ENCODE assay signal across 1 cellular context in genomic region chr2:179580378-179581146, GRCh38.
A peak's percentile ranks its signal among the peaks of the same experiment; 100 is the strongest.
TF ChIP-seq lines count a peak whose summit lies in the region.

No MANE protein-coding gene starts in this region.

TF ChIP-seq in HepG2, 621 proteins besides CTCF, POLR2A, EP300 and RAD21 (continued from another document and continues in another):
- no peak for TF ChIP-seq ZNF3 (CRISPR knock-in tag; IDR thresholded peaks at IDR 0.05)
- TF ChIP-seq NRL (CRISPR knock-in tag; IDR thresholded peaks at IDR 0.05; ENCODE audit: borderline replicate concordance), result no peak
- TF ChIP-seq THAP8 (CRISPR knock-in tag; IDR thresholded peaks at IDR 0.05; ENCODE audit: borderline replicate concordance), result no peak
- no peak for TF ChIP-seq TMF1 (CRISPR knock-in tag; IDR thresholded peaks at IDR 0.05; ENCODE audit: low read depth)
- no peak for TF ChIP-seq KLF13 (CRISPR knock-in tag; IDR thresholded peaks at IDR 0.05)
- no peak for TF ChIP-seq ZNF451 (CRISPR knock-in tag; IDR thresholded peaks at IDR 0.05)
- no peak for TF ChIP-seq SP2 (CRISPR knock-in tag; IDR thresholded peaks at IDR 0.05)
- TF ChIP-seq CHD2 (IDR thresholded peaks at IDR 0.05; ENCODE audit: low read depth, low read length), result no peak
- no peak for TF ChIP-seq ZNF414 (CRISPR knock-in tag; IDR thresholded peaks at IDR 0.05)
- no peak for TF ChIP-seq ZNF558 (CRISPR knock-in tag; IDR thresholded peaks at IDR 0.05; ENCODE audit: borderline replicate concordance)
- no peak for TF ChIP-seq PCBP1 (IDR thresholded peaks at IDR 0.05; ENCODE audit: borderline replicate concordance, low read depth, low read length)
- TF ChIP-seq ZBTB4 (CRISPR knock-in tag; IDR thresholded peaks at IDR 0.05; ENCODE audit: borderline replicate concordance), result 0 out of 2 replicates have a peak, but pooled peaks have one; percentile 62
- TF ChIP-seq ZNF678 (CRISPR knock-in tag; IDR thresholded peaks at IDR 0.05), result no peak
- peak; percentile 60 for TF ChIP-seq HNF4A (CRISPR knock-in tag; IDR thresholded peaks at IDR 0.05)
- peak; percentile 54; the same call in 1 of the 2 replicates for TF ChIP-seq ZFX (CRISPR knock-in tag; IDR thresholded peaks at IDR 0.05; ENCODE audit: low read depth)
- TF ChIP-seq RBM39 (IDR thresholded peaks at IDR 0.05; ENCODE audit: low read depth, low read length, poor library complexity, severe bottlenecking), result no peak
- no peak for TF ChIP-seq ZNF263 (CRISPR knock-in tag; IDR thresholded peaks at IDR 0.05)
- TF ChIP-seq SNRNP70 (IDR thresholded peaks at IDR 0.05; ENCODE audit: low read depth, low read length), result no peak
- TF ChIP-seq ZNF17 (CRISPR knock-in tag; IDR thresholded peaks at IDR 0.05), result no peak
- no peak for TF ChIP-seq PRDM10 (CRISPR knock-in tag; IDR thresholded peaks at IDR 0.05; ENCODE audit: low read depth)
- peak; percentile 45; the same call in 1 of the 2 replicates for TF ChIP-seq DR1 (CRISPR knock-in tag; IDR thresholded peaks at IDR 0.05)
- no peak for TF ChIP-seq NFKB2 (CRISPR knock-in tag; IDR thresholded peaks at IDR 0.05; ENCODE audit: borderline replicate concordance)
- no peak for TF ChIP-seq RNF219 (CRISPR knock-in tag; IDR thresholded peaks at IDR 0.05)
- peak; percentile 76; the same call in 1 of the 2 replicates for TF ChIP-seq MED1 (CRISPR knock-in tag; IDR thresholded peaks at IDR 0.05)
- peak; percentile 73; the same call in 1 of the 2 replicates for TF ChIP-seq ZNF292 (CRISPR knock-in tag; IDR thresholded peaks at IDR 0.05; ENCODE audit: borderline replicate concordance, low read depth)
- TF ChIP-seq DDIT3 (CRISPR knock-in tag; IDR thresholded peaks at IDR 0.05), result no peak
- no peak for TF ChIP-seq ZBTB40 (IDR thresholded peaks at IDR 0.05)
- no peak for TF ChIP-seq ZBTB40 (CRISPR knock-in tag; IDR thresholded peaks at IDR 0.05)
- no peak for TF ChIP-seq MAFF (IDR thresholded peaks at IDR 0.05; ENCODE audit: low read depth, low read length)
- no peak for TF ChIP-seq SOX13 (IDR thresholded peaks at IDR 0.05)
- peak in 1 of 2 experiments; percentile 81; a peak in 2 of 4 replicates for TF ChIP-seq SOX13 (CRISPR knock-in tag; conservative IDR thresholded peaks at IDR 0.05 in 1 of 2, IDR thresholded peaks at IDR 0.05 in 1 of 2)
- no peak for TF ChIP-seq ZNF446 (CRISPR knock-in tag; IDR thresholded peaks at IDR 0.05)
- TF ChIP-seq ZSCAN9 (CRISPR knock-in tag; IDR thresholded peaks at IDR 0.05; ENCODE audit: borderline replicate concordance), result peak; percentile 97; the same call in 1 of the 2 replicates
- no peak for TF ChIP-seq ZBTB34 (CRISPR knock-in tag; IDR thresholded peaks at IDR 0.05)
- TF ChIP-seq ZMYM3 (CRISPR knock-in tag; IDR thresholded peaks at IDR 0.05), result no peak; the same call in 1 of the 2 replicates
- no peak for TF ChIP-seq ZNF124 (CRISPR knock-in tag; IDR thresholded peaks at IDR 0.05)
- no peak for TF ChIP-seq ARHGAP35 (CRISPR knock-in tag; IDR thresholded peaks at IDR 0.05; ENCODE audit: borderline replicate concordance)
